ENCODE assay signal across 15 cellular contexts in the genomic region with DNA sequence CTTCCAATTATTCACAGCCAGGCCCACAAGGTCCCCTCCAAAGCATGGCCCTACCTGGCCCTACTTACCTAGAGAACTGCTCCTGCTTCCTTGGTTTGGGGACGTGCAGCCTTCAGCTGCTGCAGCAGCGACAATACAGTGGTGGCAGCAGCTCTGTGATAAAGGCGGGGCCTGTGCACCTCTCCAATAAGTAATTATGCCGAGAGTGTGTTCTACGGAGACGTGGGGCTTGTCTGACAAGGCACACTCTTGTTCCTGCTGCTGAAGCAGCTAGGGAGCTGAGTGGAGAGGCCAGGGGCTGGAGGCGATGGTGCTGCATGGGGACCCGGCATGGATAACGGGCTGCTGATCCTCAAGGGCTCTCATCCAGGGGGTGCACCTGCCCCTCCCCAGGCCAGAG.
"Had no signal": no experiment of that assay in that cellular context is flagged by ENCODE, and none has a peak within 500 bp of the region (broad histone marks: within the 10 kb centered on the region; RNA-seq: fewer than 3 reads in every experiment).

No MANE protein-coding gene starts in this region.

- DNase-seq: activated CD4-positive, alpha-beta T cell treated with anti-CD3 and anti-CD28 coated beads, Interleukin-2, amount 10 ng/mL, durations not matched to agents 7 days and 5 days; activated CD4-positive, CD25-positive, alpha-beta regulatory T cell; activated CD8-positive, alpha-beta memory T cell treated with anti-CD3 and anti-CD28 coated beads for 24 hours; activated naive CD4-positive, alpha-beta T cell treated with anti-CD3 and anti-CD28 coated beads for 36 hours; colonic mucosa; effector CD4-positive, alpha-beta T cell; foreskin keratinocyte; heart left ventricle; natural killer cell; right lobe of liver had no signal

- H3K4me1 ChIP-seq: colonic mucosa, foreskin keratinocyte, prostate gland, right lobe of liver, tibial nerve had no signal

- H3K4me3 ChIP-seq: colonic mucosa, heart left ventricle, prostate gland, right lobe of liver, tibial nerve had no signal

- H3K27ac ChIP-seq: colonic mucosa, foreskin keratinocyte, heart left ventricle, prostate gland, right lobe of liver, tibial nerve had no signal

- ATAC-seq: activated T-helper 17 cell treated with anti-CD3 and anti-CD28 coated beads, Interleukin-2, amount 50 U/mL, for 72 hours; foreskin keratinocyte; heart left ventricle; left lobe of liver; natural killer cell; right lobe of liver; stimulated activated effector memory CD8-positive, alpha-beta T cell treated with anti-CD3 and anti-CD28 coated beads, Interleukin-12 subunit alpha, Interleukin-12 subunit beta, amount 100 ng/mL, for 72 hours had no signal

- H3K9me3 ChIP-seq: colonic mucosa, heart left ventricle, prostate gland, right lobe of liver, tibial nerve had no signal

- H3K36me3 ChIP-seq: colonic mucosa, heart left ventricle, prostate gland, right lobe of liver, tibial nerve had no signal

- H3K27me3 ChIP-seq: colonic mucosa, right lobe of liver, tibial nerve had no signal
